19 cellular contexts compared by ENCODE assay signal in the genomic region with DNA sequence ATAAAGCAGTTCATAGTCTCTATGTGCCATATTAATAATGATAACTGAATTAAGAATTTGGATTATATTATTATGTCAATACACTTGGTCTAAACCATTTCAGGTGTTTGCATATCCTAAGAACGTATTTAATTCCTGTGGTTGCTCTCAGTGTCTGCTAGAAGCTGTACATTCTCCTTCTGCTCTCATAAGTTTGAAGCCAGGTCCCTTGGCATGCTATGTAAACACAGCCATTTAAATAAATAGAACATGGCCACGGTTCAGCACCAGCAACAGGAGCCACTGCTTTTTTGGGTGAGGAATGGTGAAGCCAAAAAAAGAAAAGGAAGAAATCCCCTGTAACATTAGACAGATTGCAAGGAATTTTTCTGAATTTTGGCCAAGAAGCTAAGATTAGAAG. TPM values are rescaled to one million over a fixed set of nuclear protein-coding genes. Genes with fewer than 3 reads are reported as not detected.
"Had no signal": no experiment of that assay in that cellular context is flagged by ENCODE, and none has a peak within 500 bp of the region (broad histone marks: within the 10 kb centered on the region; RNA-seq: fewer than 3 reads in every experiment).

No MANE protein-coding gene starts in this region.

- H3K9me3 ChIP-seq: right atrium auricular region, suprapubic skin, transverse colon, upper lobe of right lung had no signal

- H3K27me3 ChIP-seq: neural progenitor cell, right atrium auricular region, suprapubic skin, transverse colon, upper lobe of right lung had no signal

- DNase-seq: caudate nucleus; cerebellar nuclear complex; cortex of kidney; foreskin melanocyte; mesendoderm; midbrain; naive thymus-derived CD4-positive, alpha-beta T cell; stimulated activated CD4-positive, alpha-beta T cell treated with anti-CD3 and anti-CD28 coated beads, Interleukin-2, amount 100 ng/mL, for 48 hours; stimulated activated naive B cell treated with anti-CD40 and anti-IgM and Interleukin-4, amounts not matched to agents 10 μg/mL and 1 μg/mL and 100 μg/mL, for 72 hours; transverse colon; upper lobe of right lung had no signal

- H3K79me2 ChIP-seq: parathyroid adenoma had no signal

- H3K27ac ChIP-seq: epithelial cell of prostate, neural progenitor cell, parathyroid adenoma, right atrium auricular region, suprapubic skin, transverse colon, upper lobe of right lung had no signal

- H3K36me3 ChIP-seq: neural progenitor cell, right atrium auricular region, suprapubic skin, transverse colon, upper lobe of right lung had no signal

- H3K4me1 ChIP-seq: neural progenitor cell, parathyroid adenoma, right atrium auricular region, suprapubic skin, transverse colon, upper lobe of right lung had no signal

- H3K4me2 ChIP-seq: neural progenitor cell had no signal

- H2AFZ ChIP-seq: neural progenitor cell, parathyroid adenoma had no signal

- H3K4me3 ChIP-seq: neural progenitor cell, right atrium auricular region, suprapubic skin, transverse colon, upper lobe of right lung had no signal

- ATAC-seq: esophagus mucosa; left lobe of liver; naive thymus-derived CD4-positive, alpha-beta T cell; sciatic nerve; stimulated activated naive B cell treated with anti-CD40 and anti-IgM and Interleukin-4, amounts not matched to agents 10 μg/mL and 1 μg/mL and 100 μg/mL, for 72 hours had no signal

RNA-seq across cellular contexts. Expression of a gene that starts 19.1 kb away (rescaled TPM):
- total RNA-seq: naive thymus-derived CD4-positive, alpha-beta T cell had no signal
- polyA plus RNA-seq: naive thymus-derived CD4-positive, alpha-beta T cell had no signal
